8 cellular contexts compared by ENCODE assay signal in genomic region chr2:25041307-25041927, GRCh38. TPM values are rescaled to one million over a fixed set of nuclear protein-coding genes. Genes with fewer than 3 reads are reported as not detected.
DNase-seq lines count a peak whose midpoint lies in the region; ATAC-seq, FAIRE-seq and TF ChIP-seq lines count a peak whose summit lies in the region.

No MANE protein-coding gene starts in this region.

- peaks cover 78% of the 10 kb centered on the region for H3K27me3 Mint-ChIP-seq in dendritic cell treated with granulocyte-macrophage colony-stimulating factor and Interleukin-4, amounts not matched to agents 40 ng/mL and 50 ng/mL, for 4 days

- TF ChIP-seq CTCF in BJ (IDR thresholded peaks at IDR 0.05; ENCODE audit: insufficient read depth, low read depth, low read length) (peak; percentile 40; the same call in 1 of the 2 replicates), D721Med (IDR thresholded peaks at IDR 0.05; ENCODE audit: insufficient read depth, missing control alignments) (no peak)

- H3K27ac ChIP-seq in layer of hippocampus (ENCODE audit: low read depth, low read length): peak overlapping the region; percentile 77

- H3K4me3 Mint-ChIP-seq in dendritic cell treated with granulocyte-macrophage colony-stimulating factor and Interleukin-4, amounts not matched to agents 40 ng/mL and 50 ng/mL, for 4 days: peak overlapping the region; percentile 57

- no peaks in the 10 kb centered on the region for H3K36me3 Mint-ChIP-seq in dendritic cell treated with granulocyte-macrophage colony-stimulating factor and Interleukin-4, amounts not matched to agents 40 ng/mL and 50 ng/mL, for 4 days (ENCODE audit: low read depth)

- no peaks in the 10 kb centered on the region for H3K9me3 Mint-ChIP-seq in dendritic cell treated with granulocyte-macrophage colony-stimulating factor and Interleukin-4, amounts not matched to agents 40 ng/mL and 50 ng/mL, for 4 days

- intact Hi-C loops in dendritic cell treated with granulocyte-macrophage colony-stimulating factor and Interleukin-4, amounts not matched to agents 40 ng/mL and 50 ng/mL, for 4 days (cut with micrococcal nuclease): no loop called here

- peak; percentile 7 for ATAC-seq in GM21367 (IDR thresholded peaks at IDR 0.05; ENCODE audit: unreplicated experiment)

- peaks cover 33% of the 10 kb centered on the region for H3K4me1 Mint-ChIP-seq in dendritic cell treated with granulocyte-macrophage colony-stimulating factor and Interleukin-4, amounts not matched to agents 40 ng/mL and 50 ng/mL, for 4 days (ENCODE audit: low read depth)

- H3K27ac Mint-ChIP-seq in dendritic cell treated with granulocyte-macrophage colony-stimulating factor and Interleukin-4, amounts not matched to agents 40 ng/mL and 50 ng/mL, for 4 days: peak overlapping the region; percentile 16

- POLR2A ChIA-PET in BJ (lab: Charles Lee): no interaction called here

- no peak for DNase-seq in BJ (ENCODE audit: low read depth)
- peak; percentile 36 for DNase-seq in NAMALWA (ENCODE audit: low spot score)
- peak; percentile 80 to 81 for DNase-seq in SW 1271 (lab: John Stamatoyannopoulos, UW)
- peak in 2 of 3 experiments; percentile 4 to 15 for DNase-seq in stimulated activated CD4-positive, alpha-beta T cell treated with anti-CD3 and anti-CD28 coated beads, TNF-alpha, amount 100 ng/mL, for 24 hours (ENCODE audit: low read depth in 3 of 3)
- no peak for DNase-seq in D721Med (ENCODE audit: insufficient read length, low spot score)

- H3K36me3 ChIP-seq in BJ (ENCODE audit: control insufficient read depth, insufficient read depth, low read length): no peaks in the 10 kb centered on the region

- H3K27me3 ChIP-seq in BJ (ENCODE audit: control insufficient read depth, insufficient read depth, low read length): peaks cover 7% of the 10 kb centered on the region
- H3K27me3 ChIP-seq in layer of hippocampus (ENCODE audit: control insufficient read depth, insufficient read depth, low read length): no peaks in the 10 kb centered on the region

- H3K4me3 ChIP-seq in BJ (ENCODE audit: low read depth, low read length): peak overlapping the region; percentile 14; the same call in 1 of the 2 replicates

- FAIRE-seq in D721Med (lab: Jason Lieb, UNC): no peak

- CTCF ChIA-PET in BJ (lab: Yijun Ruan, JAX): no interaction called here

RNA-seq across cellular contexts. Expression of gene EFR3B, which starts 0.5 kb away (rescaled TPM):
- 0.11 and 0.18 TPM in 2 replicates for polyA plus RNA-seq in BJ (2011; rRNA removed)
- polyA minus RNA-seq in BJ (2011; rRNA and poly(A)+ RNA removed): 0.31 and 0.76 TPM in 2 replicates

Comparison
In these comparisons a context has a peak if more than half of its experiments do, and no peak if none do; other contexts are left out.
1. DNase-seq: peak in NAMALWA (single experiment), SW 1271 (2 of 2) and stimulated activated CD4-positive, alpha-beta T cell treated with anti-CD3 and anti-CD28 coated beads, TNF-alpha, amount 100 ng/mL, for 24 hours (2 of 3); none in BJ (single experiment) and D721Med (single experiment).